Comparison of ENCODE assay signal across 9 cellular contexts in the genomic region with DNA sequence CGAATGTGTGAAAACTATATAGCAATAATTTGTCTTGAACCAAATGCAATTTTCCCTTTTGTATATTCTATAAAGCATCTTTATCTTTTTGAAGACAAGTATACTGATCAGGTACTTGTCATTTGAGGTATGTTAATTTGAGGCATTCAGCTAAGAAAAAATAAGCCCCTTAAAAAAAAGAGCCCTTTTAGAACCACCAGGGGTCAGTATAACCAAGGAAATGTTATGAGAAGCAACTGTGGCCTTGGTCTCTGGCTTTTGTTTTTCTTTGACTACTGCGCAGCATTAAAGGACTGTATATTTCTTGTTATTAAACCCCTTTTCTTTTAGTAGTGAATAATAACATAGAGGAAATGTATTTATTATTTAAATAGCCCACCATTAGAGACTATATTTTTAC. TPM values are rescaled to one million over a fixed set of nuclear protein-coding genes. Genes with fewer than 3 reads are reported as not detected.
DNase-seq lines count a peak whose midpoint lies in the region; TF ChIP-seq lines count a peak whose summit lies in the region.
"Had no signal": no experiment of that assay in that cellular context is flagged by ENCODE, and none has a peak within 500 bp of the region (broad histone marks: within the 10 kb centered on the region; RNA-seq: fewer than 3 reads in every experiment).

No MANE protein-coding gene starts in this region.

- H3K36me3 ChIP-seq in H7 (replicated peaks; ENCODE audit: control insufficient read depth, insufficient read depth, low read length) (no peaks in the 10 kb centered on the region), SK-N-MC (ENCODE audit: insufficient read depth, low read length) (no peaks in the 10 kb centered on the region), fibroblast of lung (ENCODE audit: control insufficient read depth, insufficient read depth, low read length) (no peaks in the 10 kb centered on the region), neutrophil (no peaks in the 10 kb centered on the region)
- H3K36me3 ChIP-seq: BLaER1 treated with 17β-estradiol and CSF1 and Interleukin-3, amounts not matched to agents 10 nM and 100 nM had no signal

- H3K4me2 ChIP-seq in fibroblast of lung (ENCODE audit: extremely low read depth, insufficient read depth, low read length) = no peak overlapping the region
- H3K4me2 ChIP-seq: BLaER1 treated with 17β-estradiol and CSF1 and Interleukin-3, amounts not matched to agents 10 nM and 100 nM had no signal

- H3K9ac ChIP-seq in SK-N-MC (ENCODE audit: insufficient read length) = no peak overlapping the region
- no peak overlapping the region for H3K9ac ChIP-seq in fibroblast of lung (ENCODE audit: insufficient read depth, low read length)
- H3K9ac ChIP-seq: BLaER1 treated with 17β-estradiol and CSF1 and Interleukin-3, amounts not matched to agents 10 nM and 100 nM had no signal

- H3K4me1 ChIP-seq in fibroblast of lung (ENCODE audit: control insufficient read depth, extremely low read depth, insufficient read depth, low read length) (no peaks in the 10 kb centered on the region), neutrophil (ENCODE audit: control insufficient read depth in 1 of 2, insufficient read depth in 1 of 2, low read depth in 1 of 2, low read length in 1 of 2) (no peaks in the 10 kb centered on the region)
- H3K4me1 ChIP-seq: BLaER1 treated with 17β-estradiol and CSF1 and Interleukin-3, amounts not matched to agents 10 nM and 100 nM had no signal

- no peak overlapping the region for H3K4me3 ChIP-seq in H7 (ENCODE audit: insufficient read depth, low read depth, low read length)
- no peak overlapping the region for H3K4me3 ChIP-seq in SK-N-MC
- no peak overlapping the region for H3K4me3 ChIP-seq in fibroblast of lung (replicated peaks in 1 of 4; ENCODE audit: control extremely low read depth in 1 of 4, insufficient read depth in 1 of 4, low read depth in 3 of 4, low read length in 4 of 4)
- H3K4me3 ChIP-seq in neutrophil (ENCODE audit: low read depth in 1 of 2, low read length in 1 of 2) = no peak overlapping the region
- H3K4me3 ChIP-seq: BLaER1 treated with 17β-estradiol and CSF1 and Interleukin-3, amounts not matched to agents 10 nM and 100 nM had no signal

- no peak overlapping the region for H2AFZ ChIP-seq in fibroblast of lung (ENCODE audit: low read length)

- H3K27ac ChIP-seq in SK-N-MC = no peak overlapping the region
- no peak overlapping the region for H3K27ac ChIP-seq in fibroblast of lung (ENCODE audit: insufficient read depth, low read length)
- H3K27ac ChIP-seq in neutrophil = no peak overlapping the region
- H3K27ac ChIP-seq: BLaER1 treated with 17β-estradiol and CSF1 and Interleukin-3, amounts not matched to agents 10 nM and 100 nM had no signal

- peak; percentile 69 for DNase-seq in NCI-H510A treated with DMSO at 0.1 percent for 48 hours (lab: John Stamatoyannopoulos, UW)
- no peak for DNase-seq in NCI-H510A (lab: John Stamatoyannopoulos, UW)
- peak; percentile 42 for DNase-seq in H7
- peak; percentile 82 for DNase-seq in NAMALWA (ENCODE audit: low spot score)
- DNase-seq in SK-N-MC (ENCODE audit: low read depth, low spot score) = peak; percentile 61
- DNase-seq in fibroblast of lung (ENCODE audit: low read depth in 2 of 2) = peak; percentile 57 to 85
- DNase-seq in stimulated activated CD4-positive, alpha-beta T cell treated with anti-CD3 and anti-CD28 coated beads, Interleukin-15, amount 100 ng/mL, for 24 hours = no peak

- no peaks in the 10 kb centered on the region for H4K20me1 ChIP-seq in fibroblast of lung (ENCODE audit: control insufficient read depth, extremely low read depth, insufficient read depth, low read length)
- H4K20me1 ChIP-seq: BLaER1 treated with 17β-estradiol and CSF1 and Interleukin-3, amounts not matched to agents 10 nM and 100 nM had no signal

- TF ChIP-seq CTCF in fibroblast of lung (conservative IDR thresholded peaks at IDR 0.05 in 1 of 2, IDR thresholded peaks at IDR 0.05 in 1 of 2; ENCODE audit: low read depth in 1 of 2, low read length in 2 of 2) (peak; percentile 67 to 73), neutrophil (IDR thresholded peaks at IDR 0.05) (peak; percentile 54)

- H3K27me3 ChIP-seq in H7 (ENCODE audit: control insufficient read depth, insufficient read depth, low read length) (no peaks in the 10 kb centered on the region), fibroblast of lung (ENCODE audit: control insufficient read depth, insufficient read depth, low read length) (no peaks in the 10 kb centered on the region), neutrophil (no peaks in the 10 kb centered on the region)
- H3K27me3 ChIP-seq: BLaER1 treated with 17β-estradiol and CSF1 and Interleukin-3, amounts not matched to agents 10 nM and 100 nM had no signal

- H3K79me2 ChIP-seq in fibroblast of lung (ENCODE audit: control insufficient read depth, insufficient read depth, low read length) = no peaks in the 10 kb centered on the region

- H3K9me3 ChIP-seq in SK-N-MC (ENCODE audit: low read depth, low read length) (no peaks in the 10 kb centered on the region), fibroblast of lung (ENCODE audit: control insufficient read depth, insufficient read depth, low read depth, low read length) (no peaks in the 10 kb centered on the region), neutrophil (no peaks in the 10 kb centered on the region)
- H3K9me3 ChIP-seq: BLaER1 treated with 17β-estradiol and CSF1 and Interleukin-3, amounts not matched to agents 10 nM and 100 nM had no signal

RNA-seq across cellular contexts. Expression of gene CD109, which starts 43.1 kb away (rescaled TPM):
- total RNA-seq in H7 (2014; rRNA removed; shearing (Covaris generic)) = 1.3 and 1.4 TPM in 2 replicates
- total RNA-seq in fibroblast of lung = 12.8 and 51.2 TPM in 2 replicates
- 48.4 and 52.6 TPM in 2 replicates for polyA plus RNA-seq in fibroblast of lung
- 26.6 and 27.1 TPM in 2 replicates for polyA plus RNA-seq in fibroblast of lung (2012)
- polyA minus RNA-seq in fibroblast of lung (ENCODE audit: low replicate concordance) = 7.4 and 9.3 TPM in 2 replicates

Comparison
In these comparisons a context has a peak if more than half of its experiments do, and no peak if none do; other contexts are left out.
1. DNase-seq: peak in NCI-H510A treated with DMSO at 0.1 percent for 48 hours (single experiment), H7 (single experiment), NAMALWA (single experiment), SK-N-MC (single experiment) and fibroblast of lung (2 of 2); none in NCI-H510A (single experiment) and stimulated activated CD4-positive, alpha-beta T cell treated with anti-CD3 and anti-CD28 coated beads, Interleukin-15, amount 100 ng/mL, for 24 hours (single experiment).